In the genomic region with DNA sequence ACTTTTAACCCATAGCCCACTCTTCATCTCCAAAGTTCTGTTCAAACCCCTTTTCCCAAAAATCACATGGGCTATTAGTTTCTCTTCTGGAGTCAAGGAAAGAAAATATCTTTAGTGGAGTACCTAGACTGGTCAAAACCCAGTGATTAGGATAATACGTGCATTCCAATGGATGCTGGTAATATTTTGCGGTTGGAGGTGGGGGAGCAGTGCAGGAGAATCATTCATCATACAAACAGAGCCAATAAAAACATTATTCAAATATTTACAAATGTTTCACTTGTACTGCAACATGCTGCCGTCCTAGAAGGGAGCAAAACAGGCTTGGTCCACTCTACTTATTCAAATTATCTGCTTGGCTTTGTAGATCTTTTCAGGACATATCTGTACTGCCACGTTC, we compare ENCODE assay signal across 28 cellular contexts.
"Had no signal": no experiment of that assay in that cellular context is flagged by ENCODE, and none has a peak within 500 bp of the region (broad histone marks: within the 10 kb centered on the region; RNA-seq: fewer than 3 reads in every experiment).

No MANE protein-coding gene starts in this region.

- DNase-seq: activated B cell treated with CpG ODN at 0.5 μM for 24 hours; activated CD4-positive, alpha-beta T cell treated with anti-CD3 and anti-CD28 coated beads for 36 hours; activated CD4-positive, alpha-beta T cell treated with anti-CD3 and anti-CD28 coated beads, Interleukin-2, amount 50 U/mL, for 4 hours; activated CD8-positive, alpha-beta memory T cell treated with anti-CD3 and anti-CD28 coated beads, Interleukin-2, amount 50 U/mL, for 48 hours; activated naive CD4-positive, alpha-beta T cell; activated T-cell treated with anti-CD3 and anti-CD28 coated beads, Interleukin-2, amount 50 U/mL, for 4 hours; adrenal gland; cerebellar nuclear complex; cortex of kidney; endodermal cell; erythroblast; foreskin melanocyte; glutamatergic neuron; immature natural killer cell; kidney glomerular epithelial cell; left ventricle myocardium inferior; naive thymus-derived CD4-positive, alpha-beta T cell; occipital lobe; right lobe of liver; stimulated activated CD4-positive, alpha-beta T cell treated with anti-CD3 and anti-CD28 coated beads, Interleukin-1b, Interleukin-23, amount 100 ng/mL, for 48 hours; substantia nigra; T1000; thyroid gland; upper lobe of right lung had no signal

- H3K4me3 ChIP-seq: adrenal gland, ascending aorta, breast epithelium, hepatocyte, left ventricle myocardium inferior, right lobe of liver, skin epidermis, thyroid gland, upper lobe of right lung had no signal

- ATAC-seq: activated CD4-positive, alpha-beta T cell treated with anti-CD3 and anti-CD28 coated beads for 36 hours; activated T-cell treated with anti-CD3 and anti-CD28 coated beads, Interleukin-2, amount 50 U/mL, for 4 hours; naive thymus-derived CD4-positive, alpha-beta T cell; right lobe of liver; upper lobe of right lung had no signal
